Comparison of ENCODE assay signal across 8 cellular contexts in the genomic region with DNA sequence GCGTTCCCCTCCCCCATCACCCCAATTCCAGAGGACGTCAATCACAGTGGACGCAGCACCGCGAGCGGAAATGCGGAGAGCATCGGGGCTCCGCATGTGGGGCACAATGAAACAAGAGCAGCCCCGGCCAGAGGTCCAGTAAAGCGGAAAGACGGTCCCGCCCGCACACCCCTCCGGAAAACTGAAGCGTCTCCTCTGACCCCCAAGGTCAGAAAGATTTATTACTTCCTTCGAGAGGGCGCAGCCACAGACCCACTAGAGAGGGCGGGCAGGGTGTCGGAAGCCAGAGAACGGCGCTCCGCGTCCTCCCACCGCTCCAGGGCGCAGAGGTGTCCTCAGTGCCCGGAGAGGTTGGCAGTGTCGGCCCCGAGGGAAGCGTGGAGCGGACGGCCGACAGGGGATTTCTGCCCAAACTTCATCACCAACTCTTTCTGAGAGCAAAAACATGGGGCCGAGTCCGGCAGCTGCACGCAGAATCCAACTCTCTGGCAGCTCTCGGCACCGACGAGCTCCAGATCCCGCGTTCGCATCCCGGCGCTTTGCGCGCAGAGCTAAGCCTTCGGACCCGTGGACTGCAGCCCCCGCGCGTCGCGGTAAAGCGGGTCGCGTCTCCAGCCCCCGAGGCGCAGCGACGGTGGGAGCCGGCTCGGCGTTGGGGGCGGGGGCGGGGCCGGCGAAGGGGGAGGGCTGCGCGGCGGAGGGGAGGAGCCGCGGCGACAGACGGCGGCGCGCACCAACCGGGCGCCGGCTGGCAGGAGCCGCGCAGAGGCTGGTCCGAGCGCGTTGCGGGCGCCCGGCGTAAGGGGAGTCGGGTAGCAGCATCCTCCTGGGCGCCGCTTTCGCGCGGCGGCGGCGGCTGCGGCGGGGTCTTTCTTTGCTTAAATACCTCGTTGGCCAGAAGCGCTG. TPM values are rescaled to one million over a fixed set of nuclear protein-coding genes. Genes with fewer than 3 reads are reported as not detected.
DNase-seq lines count a peak whose midpoint lies in the region; ATAC-seq, FAIRE-seq and TF ChIP-seq lines count a peak whose summit lies in the region.

A gene with protein sequence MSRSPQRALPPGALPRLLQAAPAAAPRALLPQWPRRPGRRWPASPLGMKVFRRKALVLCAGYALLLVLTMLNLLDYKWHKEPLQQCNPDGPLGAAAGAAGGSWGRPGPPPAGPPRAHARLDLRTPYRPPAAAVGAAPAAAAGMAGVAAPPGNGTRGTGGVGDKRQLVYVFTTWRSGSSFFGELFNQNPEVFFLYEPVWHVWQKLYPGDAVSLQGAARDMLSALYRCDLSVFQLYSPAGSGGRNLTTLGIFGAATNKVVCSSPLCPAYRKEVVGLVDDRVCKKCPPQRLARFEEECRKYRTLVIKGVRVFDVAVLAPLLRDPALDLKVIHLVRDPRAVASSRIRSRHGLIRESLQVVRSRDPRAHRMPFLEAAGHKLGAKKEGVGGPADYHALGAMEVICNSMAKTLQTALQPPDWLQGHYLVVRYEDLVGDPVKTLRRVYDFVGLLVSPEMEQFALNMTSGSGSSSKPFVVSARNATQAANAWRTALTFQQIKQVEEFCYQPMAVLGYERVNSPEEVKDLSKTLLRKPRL (plus strand): TSS at position 763 of the 906 bp plus-strand sequence. CDS start 1,046 bp downstream, outside the sequence.

- H3K27ac ChIP-seq in endothelial cell of umbilical vein (ENCODE audit: insufficient read depth, low read depth, low read length), result peak within 1 kb of the TSS; percentile 16

- H2AFZ ChIP-seq in endothelial cell of umbilical vein (ENCODE audit: low read depth, low read length), result peak within 1 kb of the TSS; percentile 100

- peak; percentile 67 for TF ChIP-seq POLR2A in endothelial cell of umbilical vein (IDR thresholded peaks at IDR 0.05; ENCODE audit: low read depth, low read length)

- peak within 1 kb of the TSS; percentile 72 for H3K4me2 ChIP-seq in endothelial cell of umbilical vein (ENCODE audit: insufficient read depth, low read length)

- no peaks in the 10 kb centered on the region for H3K9me3 ChIP-seq in endothelial cell of umbilical vein (replicated peaks; ENCODE audit: control insufficient read depth, insufficient read depth, low read length)

- H3K4me1 ChIP-seq in endothelial cell of umbilical vein (ENCODE audit: control insufficient read depth, extremely low read depth, insufficient read depth, low read length), result peaks cover 5% of the 10 kb centered on the region

- BruUV-seq in endothelial cell of umbilical vein (replicated peaks; lab: Mats Ljungman, UMichigan), result no TSS peak

- H3K27me3 ChIP-seq in endothelial cell of umbilical vein (ENCODE audit: control insufficient read depth in 2 of 2, insufficient read depth in 2 of 2, low read length in 2 of 2), result peaks cover 0 to under 1% of the 10 kb centered on the region in 2 experiments

- DNase-seq in AML-193 (lab: John Stamatoyannopoulos, UW) (peak; percentile 67 to 68), NCI-H524 (lab: John Stamatoyannopoulos, UW) (peak; percentile 54 to 80), endothelial cell of umbilical vein (ENCODE audit: low read depth, low spot score) (peak; percentile 73), mesothelial cell of epicardium (ENCODE audit: low spot score in 2 of 2, unreplicated experiment in 2 of 2) (peak; percentile 42 to 72)
- peak; percentile 33 to 50 (median 43) for DNase-seq in activated CD8-positive, alpha-beta memory T cell treated with anti-CD3 and anti-CD28 coated beads for 48 hours (ENCODE audit: low read depth in 2 of 3, low spot score in 2 of 3)
- DNase-seq in stimulated activated CD8-positive, alpha-beta memory T cell treated with anti-CD3 and anti-CD28 coated beads, Interleukin-15, amount 100 ng/mL, for 48 hours (ENCODE audit: low read depth in 2 of 2), result peak; percentile 62 to 65

- peak within 1 kb of the TSS; percentile 48 to 94 (median 84) for H3K4me3 ChIP-seq in endothelial cell of umbilical vein (replicated peaks in 1 of 3; ENCODE audit: insufficient read depth in 1 of 3, low read depth in 1 of 3, low read length in 3 of 3)

- peak within 1 kb of the TSS; percentile 60 for H3K9ac ChIP-seq in endothelial cell of umbilical vein (replicated peaks; ENCODE audit: extremely low read depth, insufficient read depth, low read length)

- peak; percentile 73 for FAIRE-seq in endothelial cell of umbilical vein (lab: Jason Lieb, UNC)

- no peaks in the 10 kb centered on the region for H4K20me1 ChIP-seq in endothelial cell of umbilical vein (replicated peaks; ENCODE audit: control insufficient read depth, extremely low read depth, insufficient read depth, low read length)

- H3K4me1 Mint-ChIP-seq in mesothelial cell of epicardium, result peaks cover 13% of the 10 kb centered on the region

- POLR2A ChIA-PET in endothelial cell of umbilical vein (lab: Charles Lee), result no interaction called here

- H3K4me3 Mint-ChIP-seq in mesothelial cell of epicardium, result peak within 1 kb of the TSS; percentile 76

- H3K27ac Mint-ChIP-seq in mesothelial cell of epicardium, result no peak within 1 kb of the TSS

- no peaks in the 10 kb centered on the region for H3K9me1 ChIP-seq in endothelial cell of umbilical vein (replicated peaks; ENCODE audit: control insufficient read depth, extremely low read depth, insufficient read depth, low read length)

- H3K79me2 ChIP-seq in endothelial cell of umbilical vein (ENCODE audit: control insufficient read depth, insufficient read depth, low read length), result no peaks in the 10 kb centered on the region

- CTCF ChIA-PET in endothelial cell of umbilical vein (lab: Charles Lee), result interaction anchor here (0.9 to 3.7 kb wide), 7 partner anchors 16 to 555 kb away, joined by 3 to 31 read pairs (median 7); no protein-coding TSS in a partner anchor

- intact Hi-C loops in endothelial cell of umbilical vein (cut with micrococcal nuclease), result loop anchor here (1.0 kb wide), 1 partner anchor 324 kb away; no protein-coding TSS in a partner anchor

- ATAC-seq in GM18909 (IDR thresholded peaks at IDR 0.05; ENCODE audit: poor library complexity, unreplicated experiment) (peak; percentile 81), HG03135 (IDR thresholded peaks at IDR 0.05; ENCODE audit: unreplicated experiment) (peak; percentile 84)

- peaks cover 0 to 2% of the 10 kb centered on the region in 2 experiments for H3K36me3 ChIP-seq in endothelial cell of umbilical vein (ENCODE audit: control insufficient read depth in 2 of 2, extremely low read depth in 1 of 2, insufficient read depth in 2 of 2, low read length in 2 of 2)

- H3K27me3 Mint-ChIP-seq in mesothelial cell of epicardium (ENCODE audit: low read depth), result peaks cover 84% of the 10 kb centered on the region

- TF ChIP-seq CTCF in endothelial cell of umbilical vein (IDR thresholded peaks at IDR 0.05; ENCODE audit: extremely low read depth in 1 of 2, insufficient read depth in 1 of 2, low read depth in 1 of 2, low read length in 2 of 2) (no peak), mesothelial cell of epicardium (IDR thresholded peaks at IDR 0.05; ENCODE audit: unreplicated experiment) (no peak)

- dilution Hi-C loops in endothelial cell of umbilical vein (cut with MboI; ENCODE audit: extremely low pct_ligation_motif_present, low sequenced_read_pairs), result no loop called here

- H3K9me3 Mint-ChIP-seq in mesothelial cell of epicardium, result no peaks in the 10 kb centered on the region

- no peaks in the 10 kb centered on the region for H3K36me3 Mint-ChIP-seq in mesothelial cell of epicardium

TF ChIP-seq in endothelial cell of umbilical vein, 7 proteins besides CTCF, POLR2A, EP300 and RAD21:
- TF ChIP-seq POLR2AphosphoS5 (IDR thresholded peaks at IDR 0.05; ENCODE audit: insufficient read depth, low read depth, low read length) (peak; percentile 50), MYC (IDR thresholded peaks at IDR 0.05; ENCODE audit: low read depth, low read length) (no peak), GATA2 (IDR thresholded peaks at IDR 0.05; ENCODE audit: insufficient read depth, insufficient read length, low read depth, low read length) (no peak), EZH2 (IDR thresholded peaks at IDR 0.05; ENCODE audit: borderline replicate concordance, low read depth, low read length, severe bottlenecking) (no peak), FOS (IDR thresholded peaks at IDR 0.05; ENCODE audit: borderline replicate concordance, insufficient read depth, low read length) (no peak)
- TF ChIP-seq, protein P1, sequence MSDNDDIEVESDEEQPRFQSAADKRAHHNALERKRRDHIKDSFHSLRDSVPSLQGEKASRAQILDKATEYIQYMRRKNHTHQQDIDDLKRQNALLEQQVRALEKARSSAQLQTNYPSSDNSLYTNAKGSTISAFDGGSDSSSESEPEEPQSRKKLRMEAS (IDR thresholded peaks at IDR 0.05; ENCODE audit: insufficient read depth, insufficient read length), result no peak
TF ChIP-seq in endothelial cell of umbilical vein: peak in this region for 1.

RNA-seq across cellular contexts. Expression of the gene that starts here (rescaled TPM):
- total RNA-seq in endothelial cell of umbilical vein (2.5 and 6.5 TPM in 2 replicates), mesothelial cell of epicardium (11.8 to 13.4 TPM (median 12.6 TPM) in 3 replicates)
- 4.3 and 5.2 TPM in 2 replicates for polyA plus RNA-seq in endothelial cell of umbilical vein
- 2.4 and 3.8 TPM in 2 replicates for polyA plus RNA-seq in endothelial cell of umbilical vein (2011; cell fraction: cytosol; rRNA removed)
- polyA plus RNA-seq in endothelial cell of umbilical vein (2011; cell fraction: nucleus; rRNA removed), result 2.0 and 2.8 TPM in 2 replicates
- 9.8 and 10.6 TPM in 2 replicates for polyA plus RNA-seq in endothelial cell of umbilical vein (2012)
- polyA minus RNA-seq in endothelial cell of umbilical vein, result 3.1 and 3.8 TPM in 2 replicates
- polyA minus RNA-seq in endothelial cell of umbilical vein (2011; cell fraction: cytosol; rRNA and poly(A)+ RNA removed), result not detected
- polyA minus RNA-seq in endothelial cell of umbilical vein (2011; cell fraction: nucleus; rRNA and poly(A)+ RNA removed), result 1.4 and 3.0 TPM in 2 replicates

Comparison
In these comparisons a context has a peak if more than half of its experiments do, and no peak if none do; other contexts are left out.
1. Peak in every context shown above with its lines: DNase-seq, ATAC-seq, H3K4me3 ChIP-seq and H3K27ac ChIP-seq.